ENCODE assay signal across 35 cellular contexts in the genomic region with DNA sequence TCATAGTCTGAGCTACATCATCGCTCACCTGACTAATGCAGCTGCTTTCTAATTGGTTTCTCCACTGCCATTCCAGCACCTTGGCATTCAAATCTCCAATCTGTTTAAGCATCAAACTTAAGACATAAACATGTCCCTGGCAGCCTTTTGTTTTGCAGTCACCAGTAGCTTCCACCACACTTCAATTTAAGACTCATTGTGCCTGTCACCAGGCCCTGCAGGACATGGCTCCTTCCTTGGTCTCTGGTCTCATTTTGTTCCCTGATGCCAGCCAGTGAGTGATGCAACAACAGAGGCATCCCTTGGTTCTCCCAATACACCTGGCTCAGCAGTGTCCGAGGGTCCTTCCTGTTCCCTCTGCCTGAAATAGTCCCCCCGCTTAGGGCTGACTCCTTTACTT.
"Had no signal": no experiment of that assay in that cellular context is flagged by ENCODE, and none has a peak within 500 bp of the region (broad histone marks: within the 10 kb centered on the region; RNA-seq: fewer than 3 reads in every experiment).

No MANE protein-coding gene starts in this region.

- H3K9ac ChIP-seq: KMS-11 had no signal

- H3K4me2 ChIP-seq: KMS-11 had no signal

- H3K27me3 ChIP-seq: MG63 had no signal

- H3K9me3 ChIP-seq: MG63 had no signal

- DNase-seq: Karpas-422, Kasumi-1, KG1, MG63, MM.1S, MV-4-11, NCI-H1048, NCI-H1092, NCI-H1092 treated with DMSO at 0.1 percent for 48 hours, NCI-H1105, NCI-H1105 treated with DMSO at 0.1 percent for 48 hours, NCI-H1417, NCI-H1417 treated with DMSO at 0.1 percent for 48 hours, NCI-H1436, NCI-H1436 treated with DMSO at 0.1 percent for 48 hours, NCI-H146, NCI-H1694, NCI-H1694 treated with DMSO at 0.1 percent for 48 hours, NCI-H187, NCI-H187 treated with DMSO at 0.1 percent for 48 hours, NCI-H1930, NCI-H2029, NCI-H2029 treated with DMSO at 0.1 percent for 48 hours, NCI-H2081, NCI-H2081 treated with DMSO at 0.1 percent for 48 hours, NCI-H2107, NCI-H2171, NCI-H2171 treated with DMSO at 0.1 percent for 48 hours, NCI-H2227 treated with DMSO at 0.1 percent for 48 hours, NCI-H226, NCI-H345, NCI-H446, NCI-H446 treated with DMSO at 0.1 percent for 48 hours, NCI-H510A had no signal

- H3K27ac ChIP-seq: KMS-11 had no signal

- H3K4me3 ChIP-seq: MG63 had no signal

- H3K36me3 ChIP-seq: MG63 had no signal
